17 cellular contexts compared by ENCODE assay signal in genomic region chr10:62763155-62763554, GRCh38.
"Had no signal": no experiment of that assay in that cellular context is flagged by ENCODE, and none has a peak within 500 bp of the region (broad histone marks: within the 10 kb centered on the region; RNA-seq: fewer than 3 reads in every experiment).

No MANE protein-coding gene starts in this region.

- H3K27me3 ChIP-seq: body of pancreas, right lobe of liver, spleen, upper lobe of right lung had no signal

- H3K4me1 ChIP-seq: body of pancreas, lower lobe of right lung, prostate gland, right lobe of liver, upper lobe of right lung had no signal

- H3K27me3 Mint-ChIP-seq: activated naive CD8-positive, alpha-beta T cell; central memory CD8-positive, alpha-beta T cell; stimulated activated memory B cell treated with anti-CD40 and anti-IgM and Interleukin-4, amounts not matched to agents 10 μg/mL and 1 μg/mL and 100 μg/mL, for 72 hours had no signal

- H3K36me3 ChIP-seq: lower lobe of right lung, prostate gland, right lobe of liver, spleen, thoracic aorta, upper lobe of right lung had no signal

- ATAC-seq: body of pancreas; lower lobe of right lung; right lobe of liver; stimulated activated memory B cell treated with anti-CD40 and anti-IgM and Interleukin-4, amounts not matched to agents 10 μg/mL and 1 μg/mL and 100 μg/mL, for 72 hours; upper lobe of right lung had no signal

- H3K27ac ChIP-seq: body of pancreas, coronary artery, lower lobe of right lung, prostate gland, right lobe of liver, spleen, thoracic aorta, upper lobe of right lung had no signal

- H3K9me3 Mint-ChIP-seq: central memory CD8-positive, alpha-beta T cell; nephron progenitor cell; stimulated activated memory B cell treated with anti-CD40 and anti-IgM and Interleukin-4, amounts not matched to agents 10 μg/mL and 1 μg/mL and 100 μg/mL, for 72 hours had no signal

- H3K27ac Mint-ChIP-seq: activated naive CD8-positive, alpha-beta T cell; nephron progenitor cell; stimulated activated memory B cell treated with anti-CD40 and anti-IgM and Interleukin-4, amounts not matched to agents 10 μg/mL and 1 μg/mL and 100 μg/mL, for 72 hours had no signal

- H3K4me3 ChIP-seq: body of pancreas, coronary artery, lower lobe of right lung, prostate gland, right lobe of liver, spleen, thoracic aorta, upper lobe of right lung had no signal

- H3K9me3 ChIP-seq: body of pancreas, lower lobe of right lung, prostate gland, right lobe of liver, spleen, thoracic aorta, upper lobe of right lung had no signal

- DNase-seq: activated CD4-positive, alpha-beta T cell treated with anti-CD3 and anti-CD28 coated beads, Interleukin-2, amount 50 U/mL, for 4 hours; activated gamma-delta T cell; amniotic stem cell; body of pancreas; lower lobe of right lung; nephron progenitor cell; right lobe of liver; spleen; stimulated activated CD4-positive, alpha-beta T cell treated with anti-CD3 and anti-CD28 coated beads, Interleukin-4, amount 100 ng/mL, for 4 hours; T-helper 2 cell; upper lobe of right lung had no signal

- H3K4me3 Mint-ChIP-seq: activated naive CD8-positive, alpha-beta T cell; central memory CD8-positive, alpha-beta T cell; nephron progenitor cell; stimulated activated memory B cell treated with anti-CD40 and anti-IgM and Interleukin-4, amounts not matched to agents 10 μg/mL and 1 μg/mL and 100 μg/mL, for 72 hours had no signal

- H3K36me3 Mint-ChIP-seq: activated naive CD8-positive, alpha-beta T cell; stimulated activated memory B cell treated with anti-CD40 and anti-IgM and Interleukin-4, amounts not matched to agents 10 μg/mL and 1 μg/mL and 100 μg/mL, for 72 hours had no signal
